ENCODE assay signal across 1 cellular context in genomic region chr5:179795049-179795862, GRCh38.
TF ChIP-seq lines count a peak whose summit lies in the region.

No MANE protein-coding gene starts in this region.

TF ChIP-seq in HepG2, 621 proteins besides CTCF, POLR2A, EP300 and RAD21 (continued from another document and continues in another):
- TF ChIP-seq ZNF574 (CRISPR knock-in tag; IDR thresholded peaks at IDR 0.05): no peak; the same call in 1 of the 2 replicates
- TF ChIP-seq, protein P1, sequence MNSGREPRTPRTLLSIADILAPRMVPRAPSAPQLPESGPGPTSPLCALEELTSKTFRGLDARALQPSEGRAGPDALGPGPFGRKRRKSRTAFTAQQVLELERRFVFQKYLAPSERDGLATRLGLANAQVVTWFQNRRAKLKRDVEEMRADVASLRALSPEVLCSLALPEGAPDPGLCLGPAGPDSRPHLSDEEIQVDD (CRISPR knock-in tag; IDR thresholded peaks at IDR 0.05; ENCODE audit: borderline replicate concordance): no peak; the same call in 1 of the 2 replicates
- no peak for TF ChIP-seq FOXA3 (CRISPR knock-in tag; IDR thresholded peaks at IDR 0.05)
- no peak for TF ChIP-seq TMF1 (CRISPR knock-in tag; IDR thresholded peaks at IDR 0.05; ENCODE audit: low read depth)
- no peak for TF ChIP-seq MTF2 (CRISPR knock-in tag; IDR thresholded peaks at IDR 0.05; ENCODE audit: borderline replicate concordance)
- TF ChIP-seq ZNF441 (CRISPR knock-in tag; IDR thresholded peaks at IDR 0.05; ENCODE audit: borderline replicate concordance): no peak
- no peak for TF ChIP-seq ZNF264 (CRISPR knock-in tag; IDR thresholded peaks at IDR 0.05)
- TF ChIP-seq ZNF230 (CRISPR knock-in tag; IDR thresholded peaks at IDR 0.05): no peak
- TF ChIP-seq, protein P2, sequence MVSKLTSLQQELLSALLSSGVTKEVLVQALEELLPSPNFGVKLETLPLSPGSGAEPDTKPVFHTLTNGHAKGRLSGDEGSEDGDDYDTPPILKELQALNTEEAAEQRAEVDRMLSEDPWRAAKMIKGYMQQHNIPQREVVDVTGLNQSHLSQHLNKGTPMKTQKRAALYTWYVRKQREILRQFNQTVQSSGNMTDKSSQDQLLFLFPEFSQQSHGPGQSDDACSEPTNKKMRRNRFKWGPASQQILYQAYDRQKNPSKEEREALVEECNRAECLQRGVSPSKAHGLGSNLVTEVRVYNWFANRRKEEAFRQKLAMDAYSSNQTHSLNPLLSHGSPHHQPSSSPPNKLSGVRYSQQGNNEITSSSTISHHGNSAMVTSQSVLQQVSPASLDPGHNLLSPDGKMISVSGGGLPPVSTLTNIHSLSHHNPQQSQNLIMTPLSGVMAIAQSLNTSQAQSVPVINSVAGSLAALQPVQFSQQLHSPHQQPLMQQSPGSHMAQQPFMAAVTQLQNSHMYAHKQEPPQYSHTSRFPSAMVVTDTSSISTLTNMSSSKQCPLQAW (CRISPR knock-in tag; IDR thresholded peaks at IDR 0.05): no peak
- no peak; the same call in 1 of the 2 replicates for TF ChIP-seq THAP8 (CRISPR knock-in tag; IDR thresholded peaks at IDR 0.05; ENCODE audit: borderline replicate concordance)
- TF ChIP-seq ASH2L (IDR thresholded peaks at IDR 0.05; ENCODE audit: insufficient read length, low read depth, low read length): no peak
- no peak for TF ChIP-seq MED13 (CRISPR knock-in tag; IDR thresholded peaks at IDR 0.05)
- TF ChIP-seq FOXJ3 (CRISPR knock-in tag; IDR thresholded peaks at IDR 0.05; ENCODE audit: borderline replicate concordance): no peak
- TF ChIP-seq MXD4 (CRISPR knock-in tag; IDR thresholded peaks at IDR 0.05): no peak
- TF ChIP-seq ZZZ3 (CRISPR knock-in tag; IDR thresholded peaks at IDR 0.05; ENCODE audit: borderline replicate concordance): no peak
- TF ChIP-seq RNF219 (CRISPR knock-in tag; IDR thresholded peaks at IDR 0.05): no peak
- TF ChIP-seq PRPF4 (IDR thresholded peaks at IDR 0.05; ENCODE audit: low read depth, low read length, poor library complexity, severe bottlenecking): no peak
- TF ChIP-seq ZSCAN21 (CRISPR knock-in tag; IDR thresholded peaks at IDR 0.05; ENCODE audit: borderline replicate concordance): peak; percentile 71
- no peak; the same call in 1 of the 2 replicates for TF ChIP-seq ZBTB7A (CRISPR knock-in tag; IDR thresholded peaks at IDR 0.05)
- TF ChIP-seq DR1 (CRISPR knock-in tag; IDR thresholded peaks at IDR 0.05): no peak
- TF ChIP-seq ZNF430 (CRISPR knock-in tag; IDR thresholded peaks at IDR 0.05): no peak
- no peak for TF ChIP-seq TBL1XR1 (IDR thresholded peaks at IDR 0.05; ENCODE audit: borderline replicate concordance, low read length, partially characterized antibody)
- TF ChIP-seq JUNB (CRISPR knock-in tag; IDR thresholded peaks at IDR 0.05; ENCODE audit: borderline replicate concordance): no peak
- no peak for TF ChIP-seq BCLAF1 (IDR thresholded peaks at IDR 0.05)
- no peak for TF ChIP-seq ZNF549 (CRISPR knock-in tag; IDR thresholded peaks at IDR 0.05)
- TF ChIP-seq, protein P3, sequence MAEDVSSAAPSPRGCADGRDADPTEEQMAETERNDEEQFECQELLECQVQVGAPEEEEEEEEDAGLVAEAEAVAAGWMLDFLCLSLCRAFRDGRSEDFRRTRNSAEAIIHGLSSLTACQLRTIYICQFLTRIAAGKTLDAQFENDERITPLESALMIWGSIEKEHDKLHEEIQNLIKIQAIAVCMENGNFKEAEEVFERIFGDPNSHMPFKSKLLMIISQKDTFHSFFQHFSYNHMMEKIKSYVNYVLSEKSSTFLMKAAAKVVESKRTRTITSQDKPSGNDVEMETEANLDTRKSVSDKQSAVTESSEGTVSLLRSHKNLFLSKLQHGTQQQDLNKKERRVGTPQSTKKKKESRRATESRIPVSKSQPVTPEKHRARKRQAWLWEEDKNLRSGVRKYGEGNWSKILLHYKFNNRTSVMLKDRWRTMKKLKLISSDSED (CRISPR knock-in tag; IDR thresholded peaks at IDR 0.05): peak; percentile 69
- TF ChIP-seq SKI (IDR thresholded peaks at IDR 0.05; ENCODE audit: partially characterized antibody): no peak
- TF ChIP-seq AKAP8 (CRISPR knock-in tag; IDR thresholded peaks at IDR 0.05): peak; percentile 88
- no peak for TF ChIP-seq ZKSCAN1 (IDR thresholded peaks at IDR 0.05; ENCODE audit: low read length)
- TF ChIP-seq ZNF777 (CRISPR knock-in tag; IDR thresholded peaks at IDR 0.05): no peak
- no peak for TF ChIP-seq ZMYM3 (CRISPR knock-in tag; IDR thresholded peaks at IDR 0.05)
- no peak for TF ChIP-seq PBX3 (CRISPR knock-in tag; IDR thresholded peaks at IDR 0.05; ENCODE audit: borderline replicate concordance)
- TF ChIP-seq, protein P4, sequence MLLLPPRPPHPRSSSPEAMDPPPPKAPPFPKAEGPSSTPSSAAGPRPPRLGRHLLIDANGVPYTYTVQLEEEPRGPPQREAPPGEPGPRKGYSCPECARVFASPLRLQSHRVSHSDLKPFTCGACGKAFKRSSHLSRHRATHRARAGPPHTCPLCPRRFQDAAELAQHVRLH (CRISPR knock-in tag; IDR thresholded peaks at IDR 0.05; ENCODE audit: borderline replicate concordance, low read depth): no peak
- TF ChIP-seq ZKSCAN5 (CRISPR knock-in tag; IDR thresholded peaks at IDR 0.05): no peak
- no peak for TF ChIP-seq RNF2 (conservative IDR thresholded peaks at IDR 0.05; ENCODE audit: low read depth)
- TF ChIP-seq ZNF570 (CRISPR knock-in tag; IDR thresholded peaks at IDR 0.05; ENCODE audit: borderline replicate concordance): no peak
- no peak for TF ChIP-seq MTA3 (CRISPR knock-in tag; IDR thresholded peaks at IDR 0.05)
- TF ChIP-seq ZBTB38 (CRISPR knock-in tag; IDR thresholded peaks at IDR 0.05): peak; percentile 19; the same call in 1 of the 2 replicates
- no peak for TF ChIP-seq HHEX (CRISPR knock-in tag; IDR thresholded peaks at IDR 0.05)
- no peak for TF ChIP-seq NFATC3 (CRISPR knock-in tag; IDR thresholded peaks at IDR 0.05)
- TF ChIP-seq, protein P5, sequence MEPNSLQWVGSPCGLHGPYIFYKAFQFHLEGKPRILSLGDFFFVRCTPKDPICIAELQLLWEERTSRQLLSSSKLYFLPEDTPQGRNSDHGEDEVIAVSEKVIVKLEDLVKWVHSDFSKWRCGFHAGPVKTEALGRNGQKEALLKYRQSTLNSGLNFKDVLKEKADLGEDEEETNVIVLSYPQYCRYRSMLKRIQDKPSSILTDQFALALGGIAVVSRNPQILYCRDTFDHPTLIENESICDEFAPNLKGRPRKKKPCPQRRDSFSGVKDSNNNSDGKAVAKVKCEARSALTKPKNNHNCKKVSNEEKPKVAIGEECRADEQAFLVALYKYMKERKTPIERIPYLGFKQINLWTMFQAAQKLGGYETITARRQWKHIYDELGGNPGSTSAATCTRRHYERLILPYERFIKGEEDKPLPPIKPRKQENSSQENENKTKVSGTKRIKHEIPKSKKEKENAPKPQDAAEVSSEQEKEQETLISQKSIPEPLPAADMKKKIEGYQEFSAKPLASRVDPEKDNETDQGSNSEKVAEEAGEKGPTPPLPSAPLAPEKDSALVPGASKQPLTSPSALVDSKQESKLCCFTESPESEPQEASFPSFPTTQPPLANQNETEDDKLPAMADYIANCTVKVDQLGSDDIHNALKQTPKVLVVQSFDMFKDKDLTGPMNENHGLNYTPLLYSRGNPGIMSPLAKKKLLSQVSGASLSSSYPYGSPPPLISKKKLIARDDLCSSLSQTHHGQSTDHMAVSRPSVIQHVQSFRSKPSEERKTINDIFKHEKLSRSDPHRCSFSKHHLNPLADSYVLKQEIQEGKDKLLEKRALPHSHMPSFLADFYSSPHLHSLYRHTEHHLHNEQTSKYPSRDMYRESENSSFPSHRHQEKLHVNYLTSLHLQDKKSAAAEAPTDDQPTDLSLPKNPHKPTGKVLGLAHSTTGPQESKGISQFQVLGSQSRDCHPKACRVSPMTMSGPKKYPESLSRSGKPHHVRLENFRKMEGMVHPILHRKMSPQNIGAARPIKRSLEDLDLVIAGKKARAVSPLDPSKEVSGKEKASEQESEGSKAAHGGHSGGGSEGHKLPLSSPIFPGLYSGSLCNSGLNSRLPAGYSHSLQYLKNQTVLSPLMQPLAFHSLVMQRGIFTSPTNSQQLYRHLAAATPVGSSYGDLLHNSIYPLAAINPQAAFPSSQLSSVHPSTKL (CRISPR knock-in tag; IDR thresholded peaks at IDR 0.05): no peak; the same call in 1 of the 2 replicates
- no peak for TF ChIP-seq HDAC1 (CRISPR knock-in tag; IDR thresholded peaks at IDR 0.05)
- TF ChIP-seq, protein P6, sequence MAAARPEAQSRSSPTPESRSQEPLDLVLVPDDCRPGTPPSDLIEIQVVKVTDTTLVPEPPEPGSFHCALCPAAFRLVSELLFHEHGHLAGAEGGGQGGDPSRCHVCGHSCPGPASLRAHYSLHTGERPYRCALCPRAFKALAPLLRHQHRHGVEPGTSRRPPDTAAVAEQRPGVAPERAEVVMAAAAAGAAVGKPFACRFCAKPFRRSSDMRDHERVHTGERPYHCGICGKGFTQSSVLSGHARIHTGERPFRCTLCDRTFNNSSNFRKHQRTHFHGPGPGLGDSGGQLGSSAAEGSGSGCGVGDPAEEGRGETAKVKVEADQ (CRISPR knock-in tag; IDR thresholded peaks at IDR 0.05; ENCODE audit: borderline replicate concordance): no peak
- no peak for TF ChIP-seq MZF1 (CRISPR knock-in tag; IDR thresholded peaks at IDR 0.05; ENCODE audit: borderline replicate concordance)
- TF ChIP-seq SMAD9 (CRISPR knock-in tag; IDR thresholded peaks at IDR 0.05): no peak
- no peak for TF ChIP-seq KDM3A (CRISPR knock-in tag; IDR thresholded peaks at IDR 0.05; ENCODE audit: low read depth)
